22 cellular contexts compared by ENCODE assay signal in the genomic region with DNA sequence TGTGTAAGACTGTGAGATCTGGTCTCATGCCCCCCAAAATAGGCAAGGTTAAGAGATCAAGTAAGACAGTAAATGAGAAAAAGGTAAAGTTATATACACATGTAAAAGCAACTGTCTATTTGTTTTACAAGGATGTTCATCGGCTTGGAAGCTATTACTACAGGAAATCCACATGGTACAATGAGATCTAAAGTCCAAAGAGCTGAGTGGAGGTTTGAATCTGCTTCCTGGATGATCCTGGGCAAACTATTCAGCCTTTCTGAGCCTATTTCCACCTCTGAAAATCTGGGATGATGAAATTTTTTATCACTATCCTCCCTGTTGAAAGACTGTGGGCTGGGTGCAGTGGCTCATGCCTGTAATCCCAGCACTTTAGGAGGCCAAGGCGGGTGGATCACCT.
DNase-seq lines count a peak whose midpoint lies in the region; ATAC-seq, FAIRE-seq and TF ChIP-seq lines count a peak whose summit lies in the region.
"Had no signal": no experiment of that assay in that cellular context is flagged by ENCODE, and none has a peak within 500 bp of the region (broad histone marks: within the 10 kb centered on the region; RNA-seq: fewer than 3 reads in every experiment).

No MANE protein-coding gene starts in this region.

- CTCF ChIA-PET in HepG2 (lab: Yijun Ruan, JAX; ENCODE audit: low intra/inter-chr PET ratio, low total read pairs), result no interaction called here

- ATAC-seq in HepG2 (peak; percentile 83), HG02870 (IDR thresholded peaks at IDR 0.05; ENCODE audit: unreplicated experiment) (no peak)

- no peaks in the 10 kb centered on the region for H3K9me3 Mint-ChIP-seq in endodermal cell
- H3K9me3 Mint-ChIP-seq: CD14-positive monocyte; CD4-positive, alpha-beta memory T cell; CD8-positive, alpha-beta memory T cell had no signal

- no peak overlapping the region for H3K4me2 ChIP-seq in HepG2 (ENCODE audit: low read depth, low read length)
- H3K4me2 ChIP-seq: BLaER1 had no signal

- H3K27ac Mint-ChIP-seq in endodermal cell, result peak overlapping the region; percentile 44

- H3K27ac ChIP-seq in endodermal cell (ENCODE audit: low read depth, low read length) (no peak overlapping the region), HepG2 (ENCODE audit: extremely low read length, insufficient read depth, low read length) (peak overlapping the region; percentile 55), small intestine (ENCODE audit: low read depth in 1 of 2, low read length in 1 of 2) (no peak overlapping the region)
- H3K27ac ChIP-seq: BLaER1 had no signal

- FAIRE-seq in HepG2 (lab: Jason Lieb, UNC) (no peak), small intestine (lab: Jason Lieb, UNC) (no peak), D721Med (lab: Jason Lieb, UNC) (no peak)
- FAIRE-seq: A204.1, G401.6, GM12891, GM19239 had no signal

- H3K27me3 ChIP-seq in endodermal cell (ENCODE audit: control insufficient read depth, insufficient read depth, low read length, poor library complexity, severe bottlenecking) (no peaks in the 10 kb centered on the region), HepG2 (ENCODE audit: control insufficient read depth in 1 of 2, insufficient read depth in 2 of 2, low read length in 2 of 2) (no peaks in the 10 kb centered on the region), small intestine (ENCODE audit: control insufficient read depth in 2 of 2, insufficient read depth in 2 of 2, low read length in 2 of 2) (no peaks in the 10 kb centered on the region)
- H3K27me3 ChIP-seq: BE2C, BLaER1 had no signal

- H3K4me3 ChIP-seq in endodermal cell (ENCODE audit: low read length) (no peak overlapping the region), HepG2 (replicated peaks in 1 of 3; ENCODE audit: insufficient read depth in 1 of 3, low read depth in 2 of 3, low read length in 3 of 3) (no peak overlapping the region), small intestine (ENCODE audit: low read depth in 1 of 2, low read length in 2 of 2) (no peak overlapping the region)
- H3K4me3 ChIP-seq: BLaER1 had no signal

- no peaks in the 10 kb centered on the region for H3K9me3 ChIP-seq in endodermal cell (ENCODE audit: control insufficient read depth, low read length)
- no peaks in the 10 kb centered on the region for H3K9me3 ChIP-seq in HepG2 (ENCODE audit: low read length)
- H3K9me3 ChIP-seq in small intestine (ENCODE audit: control insufficient read depth, low read depth), result no peaks in the 10 kb centered on the region
- H3K9me3 ChIP-seq: BE2C, BLaER1 had no signal

- no peak for TF ChIP-seq RAD21 in HepG2 (CRISPR knock-in tag; IDR thresholded peaks at IDR 0.05)

- no peak for TF ChIP-seq CTCF in endodermal cell (conservative IDR thresholded peaks at IDR 0.05)
- TF ChIP-seq CTCF in HepG2 (CRISPR knock-in tag; IDR thresholded peaks at IDR 0.05), result no peak
- TF ChIP-seq CTCF in D721Med (IDR thresholded peaks at IDR 0.05; ENCODE audit: insufficient read depth, missing control alignments), result no peak

- no peaks in the 10 kb centered on the region for H3K4me1 Mint-ChIP-seq in endodermal cell
- H3K4me1 Mint-ChIP-seq: CD14-positive monocyte; CD4-positive, alpha-beta memory T cell; CD8-positive, alpha-beta memory T cell had no signal

- TF ChIP-seq EP300 in HepG2 (IDR thresholded peaks at IDR 0.05; ENCODE audit: low read depth in 2 of 2, low read length in 2 of 2) (no peak), HepG2 (CRISPR knock-in tag; IDR thresholded peaks at IDR 0.05; ENCODE audit: borderline replicate concordance) (no peak)

- in situ Hi-C loops in HepG2 (cut with HindIII; ENCODE audit: extremely low pct_ligation_motif_present, low pct_unique_long_range_greater_than_20kb), result no loop called here

- TF ChIP-seq POLR2A in HepG2 (IDR thresholded peaks at IDR 0.05; ENCODE audit: insufficient read depth in 1 of 2, low read depth in 2 of 2, low read length in 2 of 2), result no peak

- H3K4me1 ChIP-seq in endodermal cell (ENCODE audit: control insufficient read depth, insufficient read depth, low read length) (no peaks in the 10 kb centered on the region), HepG2 (ENCODE audit: insufficient read depth, low read length) (peaks cover 14% of the 10 kb centered on the region), small intestine (ENCODE audit: control insufficient read depth in 2 of 2, insufficient read depth in 1 of 2, low read depth in 1 of 2, low read length in 1 of 2) (no peaks in the 10 kb centered on the region)
- H3K4me1 ChIP-seq: BE2C, BLaER1 had no signal

- peaks cover 30% of the 10 kb centered on the region for H3K36me3 Mint-ChIP-seq in endodermal cell (ENCODE audit: low read depth)

- no peak overlapping the region for H2AFZ ChIP-seq in HepG2 (ENCODE audit: low read length)

- intact Hi-C loops in HepG2 (cut with micrococcal nuclease; ENCODE audit: unreplicated experiment) (no loop called here), posterior vena cava (cut with DNase I) (no loop called here)

- H3K36me3 ChIP-seq in endodermal cell (ENCODE audit: control insufficient read depth, insufficient read depth, low read length) (peaks cover 40% of the 10 kb centered on the region), HepG2 (replicated peaks in 1 of 2; ENCODE audit: control insufficient read depth in 1 of 2, insufficient read depth in 2 of 2, low read length in 2 of 2) (peaks cover 4 to 14% of the 10 kb centered on the region in 2 experiments; a peak in 3 of 5 replicates), small intestine (ENCODE audit: control insufficient read depth in 2 of 2, insufficient read depth in 2 of 2, low read length in 2 of 2) (peaks cover 2 to 4% of the 10 kb centered on the region in 2 donors)

- H3K9ac ChIP-seq in endodermal cell (ENCODE audit: extremely low read depth, low read length, poor library complexity, severe bottlenecking) (no peak overlapping the region), HepG2 (ENCODE audit: insufficient read depth, low read depth, low read length) (no peak overlapping the region)
- H3K9ac ChIP-seq: BLaER1 had no signal

- H4K20me1 ChIP-seq in HepG2 (ENCODE audit: insufficient read depth, low read length), result no peaks in the 10 kb centered on the region
- H4K20me1 ChIP-seq: BLaER1 had no signal

- no TSS peak for BruUV-seq in HepG2 (replicated peaks; lab: Mats Ljungman, UMichigan)

- WGBS in endodermal cell (ENCODE audit: insufficient coverage in 1 of 2, insufficient read length in 1 of 2), 2 experiments, result 88 to 100% methylated on average over 1 to 2 of the region's 2 CpGs
- 55% methylated on average over 2 of the region's 2 CpGs for WGBS in HepG2 (ENCODE audit: low lambda C conversion rate)
- 69 to 80% (median 79%) methylated on average over 2 of the region's 2 CpGs for WGBS in small intestine, 3 donors

- DNase-seq in endodermal cell, result no peak
- DNase-seq in HepG2 (ENCODE audit: low spot score), result peak; percentile 51
- DNase-seq in small intestine, result peak; percentile 10
- no peak for DNase-seq in posterior vena cava (ENCODE audit: low spot score)
- no peak for DNase-seq in D721Med (ENCODE audit: insufficient read length, low spot score)
- DNase-seq: 8988T; ACHN; BE2C; C1 segment of cervical spinal cord; CD4-positive, alpha-beta memory T cell; CD4-positive, CD25-positive, alpha-beta regulatory T cell; CD8-positive, alpha-beta memory T cell; COR-L47; DMS79 treated with DMSO at 0.1 percent for 48 hours; GF-D8 had no signal

- no peaks in the 10 kb centered on the region for H3K27me3 Mint-ChIP-seq in endodermal cell (ENCODE audit: insufficient read depth)
- H3K27me3 Mint-ChIP-seq: CD4-positive, alpha-beta memory T cell; CD4-positive, CD25-positive, alpha-beta regulatory T cell; CD8-positive, alpha-beta memory T cell had no signal

- H3K4me3 Mint-ChIP-seq in endodermal cell, result no peak overlapping the region
- H3K4me3 Mint-ChIP-seq: CD14-positive monocyte; CD4-positive, alpha-beta memory T cell; CD4-positive, CD25-positive, alpha-beta regulatory T cell; CD8-positive, alpha-beta memory T cell had no signal

- H3K79me2 ChIP-seq in HepG2 (ENCODE audit: insufficient read depth, low read length), result no peaks in the 10 kb centered on the region

- POLR2A ChIA-PET in HepG2 (lab: Yijun Ruan, JAX), result interaction anchor here (0.8 kb wide), 1 partner anchor 212 kb away, joined by 3 read pairs; no protein-coding TSS in a partner anchor

TF ChIP-seq in HepG2, 621 proteins besides CTCF, POLR2A, EP300 and RAD21 (continues in another document):
- TF ChIP-seq ZNF766 (CRISPR knock-in tag; IDR thresholded peaks at IDR 0.05; ENCODE audit: borderline replicate concordance), result no peak
- no peak for TF ChIP-seq MYC (CRISPR knock-in tag; IDR thresholded peaks at IDR 0.05; ENCODE audit: borderline replicate concordance)
- TF ChIP-seq, protein P1, sequence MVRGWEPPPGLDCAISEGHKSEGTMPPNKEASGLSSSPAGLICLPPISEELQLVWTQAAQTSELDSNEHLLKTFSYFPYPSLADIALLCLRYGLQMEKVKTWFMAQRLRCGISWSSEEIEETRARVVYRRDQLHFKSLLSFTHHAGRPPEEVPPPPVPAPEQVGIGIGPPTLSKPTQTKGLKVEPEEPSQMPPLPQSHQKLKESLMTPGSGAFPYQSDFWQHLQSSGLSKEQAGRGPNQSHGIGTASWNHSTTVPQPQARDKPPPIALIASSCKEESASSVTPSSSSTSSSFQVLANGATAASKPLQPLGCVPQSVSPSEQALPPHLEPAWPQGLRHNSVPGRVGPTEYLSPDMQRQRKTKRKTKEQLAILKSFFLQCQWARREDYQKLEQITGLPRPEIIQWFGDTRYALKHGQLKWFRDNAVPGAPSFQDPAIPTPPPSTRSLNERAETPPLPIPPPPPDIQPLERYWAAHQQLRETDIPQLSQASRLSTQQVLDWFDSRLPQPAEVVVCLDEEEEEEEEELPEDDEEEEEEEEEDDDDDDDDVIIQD (CRISPR knock-in tag; IDR thresholded peaks at IDR 0.05; ENCODE audit: low read depth), result peak; percentile 58; the same call in 1 of the 2 replicates
- no peak for TF ChIP-seq ZNF841 (CRISPR knock-in tag; IDR thresholded peaks at IDR 0.05; ENCODE audit: borderline replicate concordance)
- no peak for TF ChIP-seq GATAD2A (CRISPR knock-in tag; IDR thresholded peaks at IDR 0.05)
- no peak for TF ChIP-seq SRSF4 (IDR thresholded peaks at IDR 0.05; ENCODE audit: low read depth, low read length, poor library complexity, severe bottlenecking)
- no peak for TF ChIP-seq ZNF121 (CRISPR knock-in tag; IDR thresholded peaks at IDR 0.05)
- TF ChIP-seq FOXK1 (CRISPR knock-in tag; IDR thresholded peaks at IDR 0.05; ENCODE audit: borderline replicate concordance, low read depth), result no peak
- TF ChIP-seq MED1 (CRISPR knock-in tag; IDR thresholded peaks at IDR 0.05), result 0 out of 2 replicates have a peak, but pooled peaks have one; percentile 25
- 0 out of 2 replicates have a peak, but pooled peaks have one; percentile 4 for TF ChIP-seq CEBPG (CRISPR knock-in tag; IDR thresholded peaks at IDR 0.05)
- TF ChIP-seq ELF3 (CRISPR knock-in tag; IDR thresholded peaks at IDR 0.05), result 0 out of 2 replicates have a peak, but pooled peaks have one; percentile 66
- no peak for TF ChIP-seq ZNF782 (CRISPR knock-in tag; IDR thresholded peaks at IDR 0.05; ENCODE audit: borderline replicate concordance)
- no peak for TF ChIP-seq SIX1 (CRISPR knock-in tag; IDR thresholded peaks at IDR 0.05; ENCODE audit: borderline replicate concordance)
- TF ChIP-seq TBL1XR1 (IDR thresholded peaks at IDR 0.05; ENCODE audit: borderline replicate concordance, low read length, partially characterized antibody), result no peak
- TF ChIP-seq ZNF83 (CRISPR knock-in tag; IDR thresholded peaks at IDR 0.05; ENCODE audit: borderline replicate concordance), result no peak

Comparison
In these comparisons a context has a peak if more than half of its experiments do, and no peak if none do; other contexts are left out.
1. DNase-seq: peak in HepG2 (single experiment) and small intestine (single experiment); none in endodermal cell (single experiment), posterior vena cava (single experiment) and D721Med (single experiment).